ENCODE assay signal across 16 cellular contexts in the genomic region with DNA sequence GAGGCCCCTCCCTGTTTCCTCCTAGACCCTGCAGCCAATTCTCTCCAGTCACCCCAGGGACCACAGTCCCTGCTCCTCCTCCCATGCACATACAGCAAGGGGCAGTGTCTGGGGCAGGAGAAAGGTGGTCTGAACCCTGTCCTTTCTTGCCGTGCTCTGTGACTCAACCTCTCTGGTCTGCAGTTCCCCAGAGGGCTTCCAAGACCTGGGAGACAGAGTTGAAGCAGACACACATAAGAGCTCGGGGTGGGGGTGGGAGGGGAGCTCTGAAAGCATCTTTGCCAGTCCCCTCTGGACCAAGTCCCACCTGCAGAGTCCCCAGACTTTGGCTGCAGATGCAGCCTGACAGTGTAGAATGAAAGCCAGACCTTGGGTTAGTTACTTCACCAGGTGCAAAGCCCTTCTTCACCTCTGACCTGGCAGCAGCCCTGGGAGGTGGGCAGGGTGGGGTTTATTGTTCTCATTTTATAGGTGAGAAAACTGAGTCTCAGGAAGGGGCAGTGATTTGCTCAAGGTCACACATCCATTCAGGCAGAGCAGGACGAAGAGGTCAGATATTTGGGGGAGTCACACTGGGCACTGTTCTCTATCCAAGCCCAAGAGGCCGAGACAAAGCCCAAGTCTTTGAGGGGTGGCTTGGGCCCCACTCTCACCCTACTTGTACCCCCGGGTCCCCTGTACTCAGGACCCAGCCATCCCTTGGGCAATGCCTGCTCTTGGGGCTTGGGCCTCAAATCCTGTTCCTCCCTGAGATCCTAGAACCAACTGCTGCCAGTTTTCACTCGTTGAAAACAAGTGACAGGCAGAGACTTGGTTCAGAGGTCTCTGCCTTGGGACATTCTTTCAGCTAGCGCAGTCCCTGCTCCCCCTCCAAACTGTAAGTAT. TPM values are rescaled to one million over a fixed set of nuclear protein-coding genes. Genes with fewer than 3 reads are reported as not detected.
DNase-seq lines count a peak whose midpoint lies in the region; ATAC-seq and TF ChIP-seq lines count a peak whose summit lies in the region.
"Had no signal": no experiment of that assay in that cellular context is flagged by ENCODE, and none has a peak within 500 bp of the region (broad histone marks: within the 10 kb centered on the region; RNA-seq: fewer than 3 reads in every experiment).

No MANE protein-coding gene starts in this region.

- TF ChIP-seq POLR2A in body of pancreas (IDR thresholded peaks at IDR 0.05) (no peak), lower leg skin (IDR thresholded peaks at IDR 0.05) (no peak)

- H3K27ac ChIP-seq in body of pancreas, result peak overlapping the region; percentile 84 to 92 (median 88)
- peak overlapping the region; percentile 2 to 91 (median 78) for H3K27ac ChIP-seq in skin epidermis

- DNase-seq in CD14-positive monocyte (ENCODE audit: low spot score), result peak; percentile 28
- no peak for DNase-seq in body of pancreas
- peak; percentile 8 to 80 for DNase-seq in lower leg skin (ENCODE audit: low spot score in 2 of 2)
- DNase-seq in NCI-H2081 (lab: John Stamatoyannopoulos, UW), result no peak
- no peak for DNase-seq in stimulated activated CD4-positive, alpha-beta T cell treated with anti-CD3 and anti-CD28 coated beads, Interleukin-4, amount 100 ng/mL, for 4 hours
- DNase-seq: activated gamma-delta T cell treated with Interleukin-2 at 50 U/mL for 16 hours, NCI-H1694 treated with DMSO at 0.1 percent for 48 hours, NCI-H510A had no signal

- intact Hi-C loops in CD14-positive monocyte (cut with micrococcal nuclease) (no loop called here), body of pancreas (cut with DNase I) (loop anchor here (10.0 kb wide), 2 partner anchors 236 to 536 kb away; no protein-coding TSS in a partner anchor), lower leg skin (cut with DNase I; ENCODE audit: low total_unique reads) (no loop called here)

- peaks cover 45% of the 10 kb centered on the region for H3K4me1 ChIP-seq in body of pancreas

- no peak for ATAC-seq in body of pancreas
- no peak for ATAC-seq in HG03097 (IDR thresholded peaks at IDR 0.05; ENCODE audit: low FRiP score, unreplicated experiment)
- ATAC-seq in SK-N-SH treated with all-trans-retinoic acid at 6 μM for 48 hours, result no peak

- H3K9me3 ChIP-seq in body of pancreas, result no peaks in the 10 kb centered on the region

- WGBS in body of pancreas, 2 donors, result 59 to 70% methylated on average over 3 to 7 of the region's 7 CpGs
- WGBS in lower leg skin, 2 donors, result 65 to 74% methylated on average over 6 to 7 of the region's 7 CpGs

- peaks cover 6% of the 10 kb centered on the region for H3K4me1 Mint-ChIP-seq in CD14-positive monocyte

- peaks cover 0 to 5% (median 0%) of the 10 kb centered on the region in 7 donors for H3K9me3 Mint-ChIP-seq in CD14-positive monocyte

- peak overlapping the region in 2 of 7 donors; percentile 22 to 37 for H3K27ac Mint-ChIP-seq in CD14-positive monocyte

- H3K4me3 Mint-ChIP-seq in CD14-positive monocyte, result no peak overlapping the region

- H3K4me3 ChIP-seq in body of pancreas, result no peak overlapping the region
- no peak overlapping the region for H3K4me3 ChIP-seq in lower leg skin (ENCODE audit: low read depth, poor library complexity, severe bottlenecking)
- peak overlapping the region; percentile 3 to 40 (median 24) for H3K4me3 ChIP-seq in skin epidermis

- H3K36me3 ChIP-seq in body of pancreas (replicated peaks in 1 of 2; ENCODE audit: insufficient read depth in 1 of 2, low read depth in 2 of 2), result no peaks in the 10 kb centered on the region

- peaks cover 0 to 10% (median 8%) of the 10 kb centered on the region in 3 donors for H3K27me3 Mint-ChIP-seq in CD14-positive monocyte (ENCODE audit: low read depth in 3 of 3)

- no peak for TF ChIP-seq CTCF in CD14-positive monocyte (IDR thresholded peaks at IDR 0.05)
- TF ChIP-seq CTCF in body of pancreas (IDR thresholded peaks at IDR 0.05), result no peak
- no peak for TF ChIP-seq CTCF in lower leg skin (IDR thresholded peaks at IDR 0.05)

- no peaks in the 10 kb centered on the region for H3K36me3 Mint-ChIP-seq in CD14-positive monocyte

- H3K27me3 ChIP-seq in body of pancreas, result no peaks in the 10 kb centered on the region

TF ChIP-seq in SK-N-SH treated with all-trans-retinoic acid at 6 μM for 48 hours, 23 proteins besides CTCF, POLR2A, EP300 and RAD21:
- TF ChIP-seq ZNF8 (CRISPR knock-in tag; IDR thresholded peaks at IDR 0.05), result no peak
- no peak for TF ChIP-seq CSDC2 (CRISPR knock-in tag; IDR thresholded peaks at IDR 0.05)
- no peak for TF ChIP-seq ARNTL (CRISPR knock-in tag; IDR thresholded peaks at IDR 0.05; ENCODE audit: borderline replicate concordance, low read depth)
- TF ChIP-seq OSR1 (CRISPR knock-in tag; IDR thresholded peaks at IDR 0.05), result no peak
- no peak for TF ChIP-seq GLIS3 (CRISPR knock-in tag; IDR thresholded peaks at IDR 0.05)
- TF ChIP-seq ZNF70 (CRISPR knock-in tag; IDR thresholded peaks at IDR 0.05), result no peak
- no peak for TF ChIP-seq TCF4 (CRISPR knock-in tag; IDR thresholded peaks at IDR 0.05; ENCODE audit: borderline replicate concordance)
- no peak for TF ChIP-seq ZNF565 (CRISPR knock-in tag; conservative IDR thresholded peaks at IDR 0.05; ENCODE audit: low read depth)
- no peak for TF ChIP-seq PPARA (CRISPR knock-in tag; IDR thresholded peaks at IDR 0.05; ENCODE audit: borderline replicate concordance)
- TF ChIP-seq ESRRG (CRISPR knock-in tag; IDR thresholded peaks at IDR 0.05), result no peak
- TF ChIP-seq, protein P1, sequence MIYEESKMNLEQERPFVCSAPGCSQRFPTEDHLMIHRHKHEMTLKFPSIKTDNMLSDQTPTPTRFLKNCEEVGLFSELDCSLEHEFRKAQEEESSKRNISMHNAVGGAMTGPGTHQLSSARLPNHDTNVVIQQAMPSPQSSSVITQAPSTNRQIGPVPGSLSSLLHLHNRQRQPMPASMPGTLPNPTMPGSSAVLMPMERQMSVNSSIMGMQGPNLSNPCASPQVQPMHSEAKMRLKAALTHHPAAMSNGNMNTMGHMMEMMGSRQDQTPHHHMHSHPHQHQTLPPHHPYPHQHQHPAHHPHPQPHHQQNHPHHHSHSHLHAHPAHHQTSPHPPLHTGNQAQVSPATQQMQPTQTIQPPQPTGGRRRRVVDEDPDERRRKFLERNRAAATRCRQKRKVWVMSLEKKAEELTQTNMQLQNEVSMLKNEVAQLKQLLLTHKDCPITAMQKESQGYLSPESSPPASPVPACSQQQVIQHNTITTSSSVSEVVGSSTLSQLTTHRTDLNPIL (CRISPR knock-in tag; IDR thresholded peaks at IDR 0.05; ENCODE audit: low read depth), result no peak
- TF ChIP-seq, protein P2, sequence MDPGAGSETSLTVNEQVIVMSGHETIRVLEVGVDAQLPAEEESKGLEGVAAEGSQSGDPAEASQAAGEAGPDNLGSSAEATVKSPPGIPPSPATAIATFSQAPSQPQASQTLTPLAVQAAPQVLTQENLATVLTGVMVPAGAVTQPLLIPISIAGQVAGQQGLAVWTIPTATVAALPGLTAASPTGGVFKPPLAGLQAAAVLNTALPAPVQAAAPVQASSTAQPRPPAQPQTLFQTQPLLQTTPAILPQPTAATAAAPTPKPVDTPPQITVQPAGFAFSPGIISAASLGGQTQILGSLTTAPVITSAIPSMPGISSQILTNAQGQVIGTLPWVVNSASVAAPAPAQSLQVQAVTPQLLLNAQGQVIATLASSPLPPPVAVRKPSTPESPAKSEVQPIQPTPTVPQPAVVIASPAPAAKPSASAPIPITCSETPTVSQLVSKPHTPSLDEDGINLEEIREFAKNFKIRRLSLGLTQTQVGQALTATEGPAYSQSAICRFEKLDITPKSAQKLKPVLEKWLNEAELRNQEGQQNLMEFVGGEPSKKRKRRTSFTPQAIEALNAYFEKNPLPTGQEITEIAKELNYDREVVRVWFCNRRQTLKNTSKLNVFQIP (CRISPR knock-in tag; IDR thresholded peaks at IDR 0.05; ENCODE audit: borderline replicate concordance, low read depth), result no peak
- TF ChIP-seq ZFP3 (CRISPR knock-in tag; IDR thresholded peaks at IDR 0.05), result no peak
- TF ChIP-seq, protein P3, sequence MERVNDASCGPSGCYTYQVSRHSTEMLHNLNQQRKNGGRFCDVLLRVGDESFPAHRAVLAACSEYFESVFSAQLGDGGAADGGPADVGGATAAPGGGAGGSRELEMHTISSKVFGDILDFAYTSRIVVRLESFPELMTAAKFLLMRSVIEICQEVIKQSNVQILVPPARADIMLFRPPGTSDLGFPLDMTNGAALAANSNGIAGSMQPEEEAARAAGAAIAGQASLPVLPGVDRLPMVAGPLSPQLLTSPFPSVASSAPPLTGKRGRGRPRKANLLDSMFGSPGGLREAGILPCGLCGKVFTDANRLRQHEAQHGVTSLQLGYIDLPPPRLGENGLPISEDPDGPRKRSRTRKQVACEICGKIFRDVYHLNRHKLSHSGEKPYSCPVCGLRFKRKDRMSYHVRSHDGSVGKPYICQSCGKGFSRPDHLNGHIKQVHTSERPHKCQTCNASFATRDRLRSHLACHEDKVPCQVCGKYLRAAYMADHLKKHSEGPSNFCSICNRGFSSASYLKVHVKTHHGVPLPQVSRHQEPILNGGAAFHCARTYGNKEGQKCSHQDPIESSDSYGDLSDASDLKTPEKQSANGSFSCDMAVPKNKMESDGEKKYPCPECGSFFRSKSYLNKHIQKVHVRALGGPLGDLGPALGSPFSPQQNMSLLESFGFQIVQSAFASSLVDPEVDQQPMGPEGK (CRISPR knock-in tag; IDR thresholded peaks at IDR 0.05; ENCODE audit: borderline replicate concordance), result no peak
- no peak for TF ChIP-seq ZC3H10 (CRISPR knock-in tag; IDR thresholded peaks at IDR 0.05)
- TF ChIP-seq BACH2 (CRISPR knock-in tag; IDR thresholded peaks at IDR 0.05; ENCODE audit: borderline replicate concordance), result no peak
- no peak for TF ChIP-seq ZFP30 (CRISPR knock-in tag; IDR thresholded peaks at IDR 0.05)

RNA-seq across cellular contexts. Expression of a gene that starts 0.7 kb away (rescaled TPM):
- 1 to 10 TPM in 1 of 2 donors, not detected in 1; 1.4 TPM for polyA plus RNA-seq in CD14-positive monocyte
- total RNA-seq in body of pancreas, result 10 to 100 TPM; 54.2 to 56.4 TPM
- 100 to 1,000 TPM; 121 to 267 (median 125) TPM for total RNA-seq in lower leg skin
- total RNA-seq: fibroblast of lung, HT1080, SK-MEL-5, temporal lobe had no signal
- polyA plus RNA-seq: fibroblast of lung had no signal

RNA-seq across cellular contexts. Expression of a gene that starts 42.9 kb away (rescaled TPM):
- under 1 TPM in 1 of 2 donors, not detected in 1; 0.50 TPM for polyA plus RNA-seq in CD14-positive monocyte
- total RNA-seq in body of pancreas, result 1 to 10 TPM; 2.3 to 2.6 TPM
- 1 to 10 TPM in 3 of 4 donors, under 1 TPM in 1; 0.76 to 4.7 (median 2.0) TPM for total RNA-seq in lower leg skin
- total RNA-seq: fibroblast of lung had no signal

RNA-seq across cellular contexts. Expression of a gene that starts 51.9 kb away (rescaled TPM):
- not detected for polyA plus RNA-seq in CD14-positive monocyte
- not detected for total RNA-seq in body of pancreas
- under 1 TPM in 1 of 4 donors, not detected in 3; 0.16 TPM for total RNA-seq in lower leg skin
- total RNA-seq: dermis microvascular lymphatic vessel endothelial cell, fibroblast of lung, HT1080, SK-MEL-5, temporal lobe had no signal
- polyA plus RNA-seq: fibroblast of lung had no signal

Comparison
In these comparisons a context has a peak if more than half of its experiments do, and no peak if none do; other contexts are left out.
1. DNase-seq: peak in CD14-positive monocyte (single experiment) and lower leg skin (2 of 2); none in body of pancreas (0 of 4), NCI-H2081 (0 of 2) and stimulated activated CD4-positive, alpha-beta T cell treated with anti-CD3 and anti-CD28 coated beads, Interleukin-4, amount 100 ng/mL, for 4 hours (0 of 2).
2. H3K4me3 ChIP-seq: peak in skin epidermis (7 of 7); none in body of pancreas (0 of 2) and lower leg skin (single experiment).